Comparison of ENCODE assay signal across 8 cellular contexts in the genomic region with DNA sequence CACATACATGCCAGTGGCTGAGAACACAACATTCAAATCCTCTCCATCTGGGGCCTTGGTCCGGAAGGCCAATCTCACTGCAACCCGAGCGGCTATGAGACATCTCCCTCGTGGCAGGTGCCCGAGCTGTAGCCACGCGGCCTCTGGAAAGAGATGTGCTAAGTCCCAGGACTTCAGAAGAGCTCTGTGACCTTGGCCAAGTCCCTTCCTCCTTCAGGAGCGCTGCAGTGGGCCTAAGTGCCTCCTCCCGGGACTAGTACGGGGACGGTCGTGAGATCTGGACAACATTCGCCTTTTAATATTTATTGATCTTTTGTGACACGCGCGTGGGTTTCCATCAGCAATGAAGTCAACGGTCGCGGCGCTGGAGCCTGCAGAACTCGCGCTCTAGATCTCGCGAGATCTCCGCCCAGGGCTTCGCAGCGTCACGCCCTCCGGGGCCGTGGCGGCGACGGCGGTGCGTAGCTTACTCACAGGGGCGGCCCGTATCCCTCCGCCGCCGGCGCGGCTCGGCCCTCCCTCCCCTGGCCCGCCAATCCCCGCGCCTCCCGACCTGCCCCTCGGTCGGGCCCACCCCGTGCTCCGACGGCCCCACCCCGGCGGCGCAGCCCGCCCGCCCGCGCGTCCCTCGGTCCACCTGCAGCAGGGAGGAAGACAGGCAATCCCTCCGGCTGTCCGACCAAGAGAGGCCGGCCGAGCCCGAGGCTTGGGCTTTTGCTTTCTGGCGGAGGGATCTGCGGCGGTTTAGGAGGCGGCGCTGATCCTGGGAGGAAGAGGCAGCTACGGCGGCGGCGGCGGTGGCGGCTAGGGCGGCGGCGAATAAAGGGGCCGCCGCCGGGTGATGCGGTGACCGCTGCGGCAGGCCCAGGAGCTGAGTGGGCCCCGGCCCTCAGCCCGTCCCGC.
DNase-seq lines count a peak whose midpoint lies in the region; ATAC-seq and TF ChIP-seq lines count a peak whose summit lies in the region.

Gene UBE2D2 (plus strand): TSS at position 588 of the 903 bp plus-strand sequence. CDS start 453 bp downstream, outside the sequence.

- DNase-seq in NCI-H748 (lab: John Stamatoyannopoulos, UW; ENCODE audit: unreplicated experiment) (peak; percentile 99), cortex of kidney (lab: John Stamatoyannopoulos, UW) (peak; percentile 68), left kidney (ENCODE audit: low read depth, low spot score) (peak; percentile 99)
- peak; percentile 98 for DNase-seq in activated CD4-positive, alpha-beta T cell treated with anti-CD3 and anti-CD28 coated beads, Interleukin-2, amount 50 U/mL, for 1 hour
- peak; percentile 97 for DNase-seq in stimulated activated CD4-positive, alpha-beta T cell treated with anti-CD3 and anti-CD28 coated beads, Interleukin-1b, Interleukin-23, amount 100 ng/mL, for 48 hours

- peak within 1 kb of the TSS; percentile 94 for H3K27ac ChIP-seq in C4-2B

- TF ChIP-seq CTCF in C4-2B (conservative IDR thresholded peaks at IDR 0.05): no peak

- ATAC-seq in GM19372 (IDR thresholded peaks at IDR 0.05; ENCODE audit: low read depth, unreplicated experiment): peak; percentile 78
- peak; percentile 84 for ATAC-seq in HG03521 (IDR thresholded peaks at IDR 0.05; ENCODE audit: unreplicated experiment)

Comparison
In these comparisons a context has a peak if more than half of its experiments do, and no peak if none do; other contexts are left out.
1. Peak in every context shown above with its lines: DNase-seq, ATAC-seq and H3K27ac ChIP-seq.